In the genomic region with DNA sequence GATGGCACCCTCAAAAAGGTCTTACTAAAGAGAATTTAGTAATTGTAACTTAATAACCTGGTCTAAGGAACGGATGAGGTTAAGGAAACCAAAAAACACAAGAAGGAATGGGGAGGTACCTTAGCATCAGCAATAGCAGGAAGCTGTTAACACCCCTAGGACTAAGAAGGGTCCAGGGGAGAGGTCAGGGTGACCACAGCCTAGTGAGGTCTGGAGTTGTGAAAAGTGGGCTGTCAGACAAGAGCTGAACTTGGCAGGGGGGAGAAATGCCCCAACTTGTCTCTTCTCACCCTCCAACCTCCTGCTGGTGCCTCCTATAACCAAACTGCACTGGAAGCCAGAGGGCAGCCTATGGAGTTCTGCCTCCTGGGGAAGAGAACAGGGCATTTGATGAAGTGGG, we compare ENCODE assay signal across 2 cellular contexts. TPM values are rescaled to one million over a fixed set of nuclear protein-coding genes. Genes with fewer than 3 reads are reported as not detected.
"Had no signal": no experiment of that assay in that cellular context is flagged by ENCODE, and none has a peak within 500 bp of the region (broad histone marks: within the 10 kb centered on the region; RNA-seq: fewer than 3 reads in every experiment).

No MANE protein-coding gene starts in this region.

RNA-seq across cellular contexts. Expression of gene PGM5, which starts 41.9 kb away (rescaled TPM):
- total RNA-seq: HepG2 had no signal
- polyA plus RNA-seq: HepG2, IgD-negative memory B cell had no signal
